ENCODE assay signal across 9 cellular contexts in genomic region chr13:28136916-28137315, GRCh38. TPM values are rescaled to one million over a fixed set of nuclear protein-coding genes. Genes with fewer than 3 reads are reported as not detected.
DNase-seq lines count a peak whose midpoint lies in the region; ATAC-seq, FAIRE-seq and TF ChIP-seq lines count a peak whose summit lies in the region.
"Had no signal": no experiment of that assay in that cellular context is flagged by ENCODE, and none has a peak within 500 bp of the region (broad histone marks: within the 10 kb centered on the region; RNA-seq: fewer than 3 reads in every experiment).

No MANE protein-coding gene starts in this region.

- H3K27me3 ChIP-seq in endocrine pancreas (ENCODE audit: control insufficient read depth, insufficient read depth, low read length) (no peaks in the 10 kb centered on the region), psoas muscle (ENCODE audit: insufficient read depth in 3 of 3, low read length in 2 of 3) (no peaks in the 10 kb centered on the region)

- TF ChIP-seq CTCF in psoas muscle (IDR thresholded peaks at IDR 0.05): no peak

- TF ChIP-seq POLR2A in GM12891 (IDR thresholded peaks at IDR 0.05; ENCODE audit: low read depth, low read length): peak; percentile 56

- H3K36me3 ChIP-seq in endocrine pancreas (ENCODE audit: control insufficient read depth, insufficient read depth, low read length) (no peaks in the 10 kb centered on the region), psoas muscle (ENCODE audit: insufficient read depth in 1 of 2, low read depth in 1 of 2) (no peaks in the 10 kb centered on the region)

- H3K4me1 ChIP-seq in endocrine pancreas (ENCODE audit: control insufficient read depth, insufficient read depth, low read length) (peaks cover 7% of the 10 kb centered on the region), psoas muscle (peaks cover 6% of the 10 kb centered on the region)

- WGBS in psoas muscle, 3 donors: 51 to 64% (median 54%) methylated on average over 7 of the region's 7 CpGs

- H3K4me3 ChIP-seq in endocrine pancreas (ENCODE audit: control insufficient read depth, insufficient read depth, low read length) (peak overlapping the region; percentile 96), psoas muscle (peak overlapping the region; percentile 100)

- ATAC-seq in psoas muscle (no peak), HG02981 (IDR thresholded peaks at IDR 0.05; ENCODE audit: unreplicated experiment) (no peak)

- no peak for DNase-seq in GM12891 (ENCODE audit: insufficient read length, low spot score)
- peak; percentile 38 for DNase-seq in NOMO-1 treated with dmso at 0.1 percent for 144 hours (lab: John Stamatoyannopoulos, UW; ENCODE audit: unreplicated experiment)
- no peak for DNase-seq in psoas muscle
- no peak for DNase-seq in NCI-H524 (lab: John Stamatoyannopoulos, UW)
- DNase-seq in activated effector memory CD4-positive, alpha-beta T cell treated with anti-CD3 and anti-CD28 coated beads, Interleukin-2, amount 50 U/mL, for 16 hours: no peak
- no peak for DNase-seq in DMS114 treated with DMSO at 0.1 percent for 48 hours (lab: John Stamatoyannopoulos, UW; ENCODE audit: unreplicated experiment)

- no peaks in the 10 kb centered on the region for H3K9me3 ChIP-seq in endocrine pancreas (ENCODE audit: control insufficient read depth, low read length)
- H3K9me3 ChIP-seq in psoas muscle: no peaks in the 10 kb centered on the region

- H3K27ac ChIP-seq in psoas muscle: peak overlapping the region; percentile 97

- intact Hi-C loops in psoas muscle (cut with DNase I): no loop called here

- H3K9ac ChIP-seq in endocrine pancreas (ENCODE audit: control insufficient read depth, insufficient read depth, low read length): no peak overlapping the region

- FAIRE-seq in GM12891 (lab: Jason Lieb, UNC): peak; percentile 89
- FAIRE-seq: TTC549 had no signal

TF ChIP-seq in GM12891, 5 proteins besides CTCF, POLR2A, EP300 and RAD21:
- TF ChIP-seq SPI1 (IDR thresholded peaks at IDR 0.05; ENCODE audit: low read depth, low read length) (no peak), TAF1 (IDR thresholded peaks at IDR 0.05; ENCODE audit: low read depth, low read length) (no peak), POU2F2 (IDR thresholded peaks at IDR 0.05; ENCODE audit: low read depth, low read length) (no peak), POLR2AphosphoS5 (IDR thresholded peaks at IDR 0.05; ENCODE audit: low read depth, low read length) (no peak), PAX5 (IDR thresholded peaks at IDR 0.05; ENCODE audit: insufficient read depth, low read length, severe bottlenecking) (no peak)

RNA-seq across cellular contexts. Expression of gene PAN3, which starts 1.4 kb away (rescaled TPM):
- polyA plus RNA-seq in GM12891 (2012; ENCODE audit: low read depth, missing spikeins): 9.5 TPM
- total RNA-seq in psoas muscle: 1 to 10 TPM; 5.9 to 9.0 (median 8.6) TPM
- 1 to 10 TPM; 2.3 to 3.4 (median 2.9) TPM for polyA plus RNA-seq in psoas muscle

RNA-seq across cellular contexts. Expression of gene FLT3, which starts 36.5 kb away (rescaled TPM):
- 0.15 TPM for polyA plus RNA-seq in GM12891 (2012; ENCODE audit: low read depth, missing spikeins)
- under 1 TPM in 2 of 4 donors, not detected in 2; 0.04 to 0.19 TPM for total RNA-seq in psoas muscle
- polyA plus RNA-seq in psoas muscle: under 1 TPM; 0.04 to 0.08 (median 0.06) TPM
